Comparison of ENCODE assay signal across 3 cellular contexts in genomic region chr1:50952566-50952965, GRCh38. TPM values are rescaled to one million over a fixed set of nuclear protein-coding genes. Genes with fewer than 3 reads are reported as not detected.
"Had no signal": no experiment of that assay in that cellular context is flagged by ENCODE, and none has a peak within 500 bp of the region (broad histone marks: within the 10 kb centered on the region; RNA-seq: fewer than 3 reads in every experiment).

No MANE protein-coding gene starts in this region.

RNA-seq across cellular contexts. Expression of gene CDKN2C, which starts 17.5 kb away (rescaled TPM):
- total RNA-seq: GM23338, H1, H9 had no signal
- polyA plus RNA-seq: GM23338, H1 had no signal
